In the genomic region with DNA sequence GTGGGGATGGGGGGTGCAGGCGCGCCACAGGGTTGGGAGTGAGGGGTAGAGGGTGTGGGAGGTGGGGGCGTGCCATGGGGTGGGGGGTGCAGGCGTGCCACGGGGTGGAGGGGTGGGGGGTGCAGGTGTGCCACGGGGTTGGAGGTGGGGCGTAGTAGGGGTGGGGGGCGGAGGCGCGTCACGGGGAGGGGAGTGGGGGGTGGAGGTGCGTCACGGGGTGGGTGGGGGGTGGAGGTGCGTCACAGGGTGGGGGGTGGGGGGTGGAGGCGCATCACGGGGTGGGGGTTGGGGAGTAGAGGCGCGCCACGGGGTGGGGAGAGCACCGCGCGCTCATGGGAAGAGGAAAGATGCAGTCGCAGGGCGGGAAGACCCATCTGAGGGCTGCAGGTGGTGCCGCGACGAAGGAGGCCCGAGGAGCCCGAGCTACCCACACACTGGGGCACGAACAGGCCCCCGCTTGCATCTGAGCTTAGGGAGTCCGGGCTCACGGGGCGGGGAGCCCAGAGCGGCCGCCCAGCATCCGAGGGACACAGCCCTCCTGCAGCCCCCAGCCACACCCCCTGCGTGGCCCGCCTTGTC, we compare ENCODE assay signal across 9 cellular contexts. TPM values are rescaled to one million over a fixed set of nuclear protein-coding genes. Genes with fewer than 3 reads are reported as not detected.
DNase-seq lines count a peak whose midpoint lies in the region; ATAC-seq and TF ChIP-seq lines count a peak whose summit lies in the region.
"Had no signal": no experiment of that assay in that cellular context is flagged by ENCODE, and none has a peak within 500 bp of the region (broad histone marks: within the 10 kb centered on the region; RNA-seq: fewer than 3 reads in every experiment).

No MANE protein-coding gene starts in this region.

- TF ChIP-seq CTCF in neural progenitor cell (IDR thresholded peaks at IDR 0.05) (no peak), brain microvascular endothelial cell (IDR thresholded peaks at IDR 0.05; ENCODE audit: low read depth, low read length, missing control alignments) (no peak), osteocyte (IDR thresholded peaks at IDR 0.05) (no peak), ovary (IDR thresholded peaks at IDR 0.05) (no peak)

- no peaks in the 10 kb centered on the region for H3F3A ChIP-seq in neural progenitor cell (ENCODE audit: low read depth)

- peaks cover 35% of the 10 kb centered on the region for H3K27me3 Mint-ChIP-seq in neural progenitor cell (ENCODE audit: insufficient read depth, low read depth)
- peaks cover 15% of the 10 kb centered on the region for H3K27me3 Mint-ChIP-seq in osteocyte (ENCODE audit: unreplicated experiment)

- H3K4me2 ChIP-seq in Karpas-422 (ENCODE audit: low read depth, low read length, poor library complexity, severe bottlenecking) (peak overlapping the region; percentile 72), neural progenitor cell (peak overlapping the region; percentile 89)

- H3K4me1 Mint-ChIP-seq in neural progenitor cell = peaks cover 4% of the 10 kb centered on the region
- H3K4me1 Mint-ChIP-seq in osteocyte (ENCODE audit: unreplicated experiment) = no peaks in the 10 kb centered on the region

- H3K27ac Mint-ChIP-seq in neural progenitor cell = no peak overlapping the region
- H3K27ac Mint-ChIP-seq in osteocyte (ENCODE audit: unreplicated experiment) = no peak overlapping the region

- no peaks in the 10 kb centered on the region for H3K36me3 ChIP-seq in Karpas-422 (ENCODE audit: insufficient read depth, low read length)
- H3K36me3 ChIP-seq in neural progenitor cell = no peaks in the 10 kb centered on the region
- H3K36me3 ChIP-seq in brain microvascular endothelial cell (replicated peaks) = no peaks in the 10 kb centered on the region
- no peaks in the 10 kb centered on the region for H3K36me3 ChIP-seq in ovary

- DNase-seq in Karpas-422 (peak; percentile 57), cerebellum (ENCODE audit: low spot score) (peak; percentile 40), neural progenitor cell (ENCODE audit: low spot score) (peak; percentile 41), brain microvascular endothelial cell (no peak), osteocyte (ENCODE audit: extremely low spot score, unreplicated experiment) (no peak), ovary (no peak)

- H3K4me1 ChIP-seq in Karpas-422 (ENCODE audit: low read length) (peaks cover 58% of the 10 kb centered on the region), neural progenitor cell (peaks cover 11% of the 10 kb centered on the region), ovary (ENCODE audit: insufficient read depth) (no peaks in the 10 kb centered on the region)

- TF ChIP-seq POLR2A in ovary (IDR thresholded peaks at IDR 0.05) = no peak

- no peak for TF ChIP-seq EP300 in ovary (IDR thresholded peaks at IDR 0.05)

- H3K9me3 ChIP-seq in Karpas-422 (ENCODE audit: low read length) (no peaks in the 10 kb centered on the region), neural progenitor cell (ENCODE audit: low read depth) (no peaks in the 10 kb centered on the region), ovary (no peaks in the 10 kb centered on the region)

- no peaks in the 10 kb centered on the region for H3K36me3 Mint-ChIP-seq in neural progenitor cell
- peaks cover 7% of the 10 kb centered on the region for H3K36me3 Mint-ChIP-seq in osteocyte (ENCODE audit: unreplicated experiment)

- H2AFZ ChIP-seq in Karpas-422 (ENCODE audit: low read length) (peak overlapping the region; percentile 59), neural progenitor cell (replicated peaks) (peak overlapping the region; percentile 85)

- whole genome bisulfite sequencing in ovary, 3 donors = 20 to 44% (median 41%) methylated on average over 21 to 36 of the region's 39 CpGs

- no peaks in the 10 kb centered on the region for H3K9me2 ChIP-seq in Karpas-422 (replicated peaks; ENCODE audit: insufficient read depth, low read length)

- in situ Hi-C loops in brain microvascular endothelial cell (cut with HindIII; ENCODE audit: low pct_ligation_motif_present, low sequenced_read_pairs) = no loop called here

- ATAC-seq in GM19351 (IDR thresholded peaks at IDR 0.05; ENCODE audit: unreplicated experiment) (peak; percentile 23), GM19463 (IDR thresholded peaks at IDR 0.05; ENCODE audit: unreplicated experiment) (no peak)

- peak overlapping the region; percentile 65 for H3K4me3 ChIP-seq in Karpas-422 (ENCODE audit: low read length)
- peak overlapping the region; percentile 41 for H3K4me3 ChIP-seq in neural progenitor cell
- no peak overlapping the region for H3K4me3 ChIP-seq in brain microvascular endothelial cell (ENCODE audit: low read depth, low read length)
- no peak overlapping the region for H3K4me3 ChIP-seq in ovary
- H3K4me3 ChIP-seq: K562 had no signal

- H3K9me3 Mint-ChIP-seq in neural progenitor cell (no peaks in the 10 kb centered on the region), osteocyte (ENCODE audit: unreplicated experiment) (no peaks in the 10 kb centered on the region)

- H3K27me3 ChIP-seq in Karpas-422 (ENCODE audit: low read length) = 0 out of 2 replicates have a peak, but pooled peaks cover 2% of the 10 kb centered on the region
- H3K27me3 ChIP-seq in neural progenitor cell = peaks cover 48% of the 10 kb centered on the region
- peaks cover 12% of the 10 kb centered on the region for H3K27me3 ChIP-seq in brain microvascular endothelial cell (replicated peaks)
- H3K27me3 ChIP-seq in ovary = no peaks in the 10 kb centered on the region

- H4K20me1 ChIP-seq in Karpas-422 (ENCODE audit: insufficient read depth, low read depth, low read length) = 0 out of 2 replicates have a peak, but pooled peaks cover 4% of the 10 kb centered on the region
- no peaks in the 10 kb centered on the region for H4K20me1 ChIP-seq in neural progenitor cell (ENCODE audit: low read depth)

- intact Hi-C loops in ovary (cut with DNase I) = no loop called here

- H3K27ac ChIP-seq in Karpas-422 (ENCODE audit: low read length) (peak overlapping the region; percentile 34; the same call in 1 of the 2 replicates), neural progenitor cell (no peak overlapping the region), brain microvascular endothelial cell (no peak overlapping the region), ovary (no peak overlapping the region)

- no peak overlapping the region for H3K4me3 Mint-ChIP-seq in neural progenitor cell
- no peak overlapping the region for H3K4me3 Mint-ChIP-seq in osteocyte (ENCODE audit: unreplicated experiment)

- H3K9ac ChIP-seq in Karpas-422 (ENCODE audit: low read length) (peak overlapping the region; percentile 73), neural progenitor cell (no peak overlapping the region)

- H3K79me2 ChIP-seq in Karpas-422 (ENCODE audit: low read length) (no peaks in the 10 kb centered on the region), neural progenitor cell (ENCODE audit: low read depth) (no peaks in the 10 kb centered on the region)

RNA-seq across cellular contexts. Expression of gene SNED1, which starts 37.5 kb away (rescaled TPM):
- 1.9 and 25.3 TPM in 2 replicates for total RNA-seq in Karpas-422 (2014; rRNA removed; shearing (Covaris generic); ENCODE audit: low replicate concordance)
- 12.0 TPM for total RNA-seq in cerebellum
- total RNA-seq in neural progenitor cell (ENCODE audit: low replicate concordance) = 0.11 and 0.31 TPM in 2 replicates
- 17.6 and 19.4 TPM in 2 replicates for total RNA-seq in osteocyte
- 10 to 100 TPM; 32.7 to 69.5 (median 50.3) TPM for total RNA-seq in ovary
- 10 to 100 TPM; 16.7 to 29.5 TPM for polyA plus RNA-seq in ovary

Comparison
In these comparisons a context has a peak if more than half of its experiments do, and no peak if none do; other contexts are left out.
1. DNase-seq: peak in Karpas-422 (single experiment), cerebellum (single experiment) and neural progenitor cell (single experiment); none in brain microvascular endothelial cell (single experiment), osteocyte (single experiment) and ovary (0 of 5).
2. H3K4me3 ChIP-seq: peak in Karpas-422 (single experiment) and neural progenitor cell (single experiment); none in brain microvascular endothelial cell (single experiment) and ovary (single experiment).